ENCODE assay signal across 1 cellular context in the genomic region with DNA sequence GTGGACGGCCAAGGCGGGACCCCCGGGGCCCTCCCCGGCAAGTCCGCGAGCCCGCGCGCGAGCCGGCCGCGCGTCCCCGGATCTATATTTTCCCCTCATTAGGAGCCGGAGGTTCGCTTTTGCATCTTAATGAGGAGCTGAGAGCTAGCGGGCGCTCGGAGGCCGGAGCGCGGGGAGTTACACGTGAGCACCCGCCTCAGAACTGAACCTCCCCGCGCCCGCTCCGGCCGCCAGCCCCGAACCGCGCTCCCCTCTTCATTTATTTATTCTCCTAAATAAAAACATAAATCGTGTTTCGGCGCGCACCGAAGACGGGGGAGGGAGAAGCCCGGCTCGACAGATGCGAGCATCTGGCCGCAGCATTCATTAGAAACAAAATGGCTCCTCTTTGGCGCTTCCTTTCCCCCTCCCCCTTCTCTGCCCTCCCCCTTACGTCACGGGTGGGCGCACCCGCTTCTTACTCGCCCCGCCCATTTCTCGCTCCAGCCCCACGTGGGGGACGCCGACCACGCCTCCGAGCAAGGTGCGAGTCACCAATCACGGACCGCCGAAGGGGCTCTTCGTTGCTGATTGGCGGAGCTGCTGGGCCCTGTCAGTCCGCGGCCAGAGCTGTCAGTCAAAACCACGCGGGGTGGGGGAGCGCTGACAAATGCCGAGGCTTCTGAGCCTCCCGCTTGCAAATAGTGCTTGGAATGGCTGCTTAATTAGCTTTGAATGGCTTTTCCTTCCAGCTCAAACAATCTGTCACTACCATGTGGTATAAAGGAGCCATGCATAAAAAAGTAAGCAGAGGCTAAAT.
A peak's percentile ranks its signal among the peaks of the same experiment; 100 is the strongest.
TF ChIP-seq lines count a peak whose summit lies in the region.

No MANE protein-coding gene starts in this region.

TF ChIP-seq in HepG2, 621 proteins besides CTCF, POLR2A, EP300 and RAD21 (continued from another document and continues in another):
- TF ChIP-seq, protein P1, sequence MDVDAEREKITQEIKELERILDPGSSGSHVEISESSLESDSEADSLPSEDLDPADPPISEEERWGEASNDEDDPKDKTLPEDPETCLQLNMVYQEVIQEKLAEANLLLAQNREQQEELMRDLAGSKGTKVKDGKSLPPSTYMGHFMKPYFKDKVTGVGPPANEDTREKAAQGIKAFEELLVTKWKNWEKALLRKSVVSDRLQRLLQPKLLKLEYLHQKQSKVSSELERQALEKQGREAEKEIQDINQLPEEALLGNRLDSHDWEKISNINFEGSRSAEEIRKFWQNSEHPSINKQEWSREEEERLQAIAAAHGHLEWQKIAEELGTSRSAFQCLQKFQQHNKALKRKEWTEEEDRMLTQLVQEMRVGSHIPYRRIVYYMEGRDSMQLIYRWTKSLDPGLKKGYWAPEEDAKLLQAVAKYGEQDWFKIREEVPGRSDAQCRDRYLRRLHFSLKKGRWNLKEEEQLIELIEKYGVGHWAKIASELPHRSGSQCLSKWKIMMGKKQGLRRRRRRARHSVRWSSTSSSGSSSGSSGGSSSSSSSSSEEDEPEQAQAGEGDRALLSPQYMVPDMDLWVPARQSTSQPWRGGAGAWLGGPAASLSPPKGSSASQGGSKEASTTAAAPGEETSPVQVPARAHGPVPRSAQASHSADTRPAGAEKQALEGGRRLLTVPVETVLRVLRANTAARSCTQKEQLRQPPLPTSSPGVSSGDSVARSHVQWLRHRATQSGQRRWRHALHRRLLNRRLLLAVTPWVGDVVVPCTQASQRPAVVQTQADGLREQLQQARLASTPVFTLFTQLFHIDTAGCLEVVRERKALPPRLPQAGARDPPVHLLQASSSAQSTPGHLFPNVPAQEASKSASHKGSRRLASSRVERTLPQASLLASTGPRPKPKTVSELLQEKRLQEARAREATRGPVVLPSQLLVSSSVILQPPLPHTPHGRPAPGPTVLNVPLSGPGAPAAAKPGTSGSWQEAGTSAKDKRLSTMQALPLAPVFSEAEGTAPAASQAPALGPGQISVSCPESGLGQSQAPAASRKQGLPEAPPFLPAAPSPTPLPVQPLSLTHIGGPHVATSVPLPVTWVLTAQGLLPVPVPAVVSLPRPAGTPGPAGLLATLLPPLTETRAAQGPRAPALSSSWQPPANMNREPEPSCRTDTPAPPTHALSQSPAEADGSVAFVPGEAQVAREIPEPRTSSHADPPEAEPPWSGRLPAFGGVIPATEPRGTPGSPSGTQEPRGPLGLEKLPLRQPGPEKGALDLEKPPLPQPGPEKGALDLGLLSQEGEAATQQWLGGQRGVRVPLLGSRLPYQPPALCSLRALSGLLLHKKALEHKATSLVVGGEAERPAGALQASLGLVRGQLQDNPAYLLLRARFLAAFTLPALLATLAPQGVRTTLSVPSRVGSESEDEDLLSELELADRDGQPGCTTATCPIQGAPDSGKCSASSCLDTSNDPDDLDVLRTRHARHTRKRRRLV (CRISPR knock-in tag; IDR thresholded peaks at IDR 0.05): no peak
- TF ChIP-seq ZFY (CRISPR knock-in tag; IDR thresholded peaks at IDR 0.05) (peak; percentile 47; the same call in 1 of the 2 replicates), LCORL (IDR thresholded peaks at IDR 0.05) (no peak), LCORL (CRISPR knock-in tag; IDR thresholded peaks at IDR 0.05) (peak; percentile 60; the same call in 1 of the 2 replicates), KLF12 (CRISPR knock-in tag; IDR thresholded peaks at IDR 0.05; ENCODE audit: borderline replicate concordance) (no peak), ZNF251 (CRISPR knock-in tag; IDR thresholded peaks at IDR 0.05) (no peak), ZNF878 (CRISPR knock-in tag; IDR thresholded peaks at IDR 0.05) (no peak), ZFYVE20 (CRISPR knock-in tag; IDR thresholded peaks at IDR 0.05; ENCODE audit: borderline replicate concordance, low read depth) (no peak), RFX1 (IDR thresholded peaks at IDR 0.05) (no peak), FOXK1 (CRISPR knock-in tag; IDR thresholded peaks at IDR 0.05; ENCODE audit: borderline replicate concordance, low read depth) (peak; percentile 39; the same call in 1 of the 2 replicates), ZNF138 (CRISPR knock-in tag; IDR thresholded peaks at IDR 0.05; ENCODE audit: low read depth) (no peak), ZBTB42 (CRISPR knock-in tag; IDR thresholded peaks at IDR 0.05) (no peak), CHD4 (IDR thresholded peaks at IDR 0.05; ENCODE audit: borderline replicate concordance, low read length) (no peak), FOXO1 (CRISPR knock-in tag; IDR thresholded peaks at IDR 0.05) (peak; percentile 17; the same call in 1 of the 2 replicates), ATRX (CRISPR knock-in tag; IDR thresholded peaks at IDR 0.05; ENCODE audit: borderline replicate concordance) (no peak), NFKBIZ (CRISPR knock-in tag; IDR thresholded peaks at IDR 0.05) (no peak), MTF2 (CRISPR knock-in tag; IDR thresholded peaks at IDR 0.05; ENCODE audit: borderline replicate concordance) (no peak), ZNF780A (CRISPR knock-in tag; IDR thresholded peaks at IDR 0.05) (no peak), CHCHD3 (CRISPR knock-in tag; IDR thresholded peaks at IDR 0.05) (no peak), PCBP1 (IDR thresholded peaks at IDR 0.05; ENCODE audit: borderline replicate concordance, low read depth, low read length) (peak; percentile 92; the same call in 1 of the 2 replicates), SYNCRIP (IDR thresholded peaks at IDR 0.05; ENCODE audit: insufficient read depth, low read depth, low read length) (no peak), IRX3 (CRISPR knock-in tag; IDR thresholded peaks at IDR 0.05; ENCODE audit: borderline replicate concordance, low read depth) (peak; percentile 63; the same call in 1 of the 2 replicates), ZNF616 (CRISPR knock-in tag; IDR thresholded peaks at IDR 0.05; ENCODE audit: low read depth) (no peak), GATAD1 (CRISPR knock-in tag; IDR thresholded peaks at IDR 0.05) (0 out of 2 replicates have a peak, but pooled peaks have one; percentile 30), ZNF547 (CRISPR knock-in tag; IDR thresholded peaks at IDR 0.05) (no peak), ZSCAN25 (CRISPR knock-in tag; IDR thresholded peaks at IDR 0.05) (peak; percentile 70; the same call in 1 of the 2 replicates), ZNF44 (CRISPR knock-in tag; IDR thresholded peaks at IDR 0.05) (no peak), NCOA2 (CRISPR knock-in tag; IDR thresholded peaks at IDR 0.05) (peak; percentile 61; the same call in 1 of the 2 replicates), U2AF2 (IDR thresholded peaks at IDR 0.05; ENCODE audit: low read depth, low read length) (no peak), ZNF121 (CRISPR knock-in tag; IDR thresholded peaks at IDR 0.05) (no peak), ZNF615 (CRISPR knock-in tag; IDR thresholded peaks at IDR 0.05; ENCODE audit: borderline replicate concordance) (no peak), ZNF234 (CRISPR knock-in tag; conservative IDR thresholded peaks at IDR 0.05) (no peak), ZNF224 (CRISPR knock-in tag; IDR thresholded peaks at IDR 0.05) (no peak), AGO1 (IDR thresholded peaks at IDR 0.05; ENCODE audit: low read depth, low read length, poor library complexity, severe bottlenecking) (no peak), ATF7-NPFF (CRISPR knock-in tag; IDR thresholded peaks at IDR 0.05; ENCODE audit: low read depth) (no peak), ZNF761 (CRISPR knock-in tag; conservative IDR thresholded peaks at IDR 0.05) (no peak)
- TF ChIP-seq, protein P2, sequence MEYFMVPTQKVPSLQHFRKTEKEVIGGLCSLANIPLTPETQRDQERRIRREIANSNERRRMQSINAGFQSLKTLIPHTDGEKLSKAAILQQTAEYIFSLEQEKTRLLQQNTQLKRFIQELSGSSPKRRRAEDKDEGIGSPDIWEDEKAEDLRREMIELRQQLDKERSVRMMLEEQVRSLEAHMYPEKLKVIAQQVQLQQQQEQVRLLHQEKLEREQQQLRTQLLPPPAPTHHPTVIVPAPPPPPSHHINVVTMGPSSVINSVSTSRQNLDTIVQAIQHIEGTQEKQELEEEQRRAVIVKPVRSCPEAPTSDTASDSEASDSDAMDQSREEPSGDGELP (IDR thresholded peaks at IDR 0.05; ENCODE audit: borderline replicate concordance, low read depth): no peak
- TF ChIP-seq, protein P3, sequence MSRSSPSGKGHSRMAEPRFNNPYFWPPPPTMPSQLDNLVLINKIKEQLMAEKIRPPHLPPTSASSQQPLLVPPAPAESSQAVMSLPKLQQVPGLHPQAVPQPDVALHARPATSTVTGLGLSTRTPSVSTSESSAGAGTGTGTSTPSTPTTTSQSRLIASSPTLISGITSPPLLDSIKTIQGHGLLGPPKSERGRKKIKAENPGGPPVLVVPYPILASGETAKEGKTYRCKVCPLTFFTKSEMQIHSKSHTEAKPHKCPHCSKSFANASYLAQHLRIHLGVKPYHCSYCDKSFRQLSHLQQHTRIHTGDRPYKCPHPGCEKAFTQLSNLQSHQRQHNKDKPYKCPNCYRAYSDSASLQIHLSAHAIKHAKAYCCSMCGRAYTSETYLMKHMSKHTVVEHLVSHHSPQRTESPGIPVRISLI (CRISPR knock-in tag; IDR thresholded peaks at IDR 0.05; ENCODE audit: borderline replicate concordance): peak; percentile 46; the same call in 1 of the 2 replicates
- TF ChIP-seq, protein P4, sequence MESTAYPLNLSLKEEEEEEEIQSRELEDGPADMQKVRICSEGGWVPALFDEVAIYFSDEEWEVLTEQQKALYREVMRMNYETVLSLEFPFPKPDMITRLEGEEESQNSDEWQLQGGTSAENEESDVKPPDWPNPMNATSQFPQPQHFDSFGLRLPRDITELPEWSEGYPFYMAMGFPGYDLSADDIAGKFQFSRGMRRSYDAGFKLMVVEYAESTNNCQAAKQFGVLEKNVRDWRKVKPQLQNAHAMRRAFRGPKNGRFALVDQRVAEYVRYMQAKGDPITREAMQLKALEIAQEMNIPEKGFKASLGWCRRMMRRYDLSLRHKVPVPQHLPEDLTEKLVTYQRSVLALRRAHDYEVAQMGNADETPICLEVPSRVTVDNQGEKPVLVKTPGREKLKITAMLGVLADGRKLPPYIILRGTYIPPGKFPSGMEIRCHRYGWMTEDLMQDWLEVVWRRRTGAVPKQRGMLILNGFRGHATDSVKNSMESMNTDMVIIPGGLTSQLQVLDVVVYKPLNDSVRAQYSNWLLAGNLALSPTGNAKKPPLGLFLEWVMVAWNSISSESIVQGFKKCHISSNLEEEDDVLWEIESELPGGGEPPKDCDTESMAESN (CRISPR knock-in tag; conservative IDR thresholded peaks at IDR 0.05): peak; percentile 77
- TF ChIP-seq, protein P5, sequence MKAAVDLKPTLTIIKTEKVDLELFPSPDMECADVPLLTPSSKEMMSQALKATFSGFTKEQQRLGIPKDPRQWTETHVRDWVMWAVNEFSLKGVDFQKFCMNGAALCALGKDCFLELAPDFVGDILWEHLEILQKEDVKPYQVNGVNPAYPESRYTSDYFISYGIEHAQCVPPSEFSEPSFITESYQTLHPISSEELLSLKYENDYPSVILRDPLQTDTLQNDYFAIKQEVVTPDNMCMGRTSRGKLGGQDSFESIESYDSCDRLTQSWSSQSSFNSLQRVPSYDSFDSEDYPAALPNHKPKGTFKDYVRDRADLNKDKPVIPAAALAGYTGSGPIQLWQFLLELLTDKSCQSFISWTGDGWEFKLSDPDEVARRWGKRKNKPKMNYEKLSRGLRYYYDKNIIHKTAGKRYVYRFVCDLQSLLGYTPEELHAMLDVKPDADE (CRISPR knock-in tag; IDR thresholded peaks at IDR 0.05): no peak
- TF ChIP-seq, protein P6, sequence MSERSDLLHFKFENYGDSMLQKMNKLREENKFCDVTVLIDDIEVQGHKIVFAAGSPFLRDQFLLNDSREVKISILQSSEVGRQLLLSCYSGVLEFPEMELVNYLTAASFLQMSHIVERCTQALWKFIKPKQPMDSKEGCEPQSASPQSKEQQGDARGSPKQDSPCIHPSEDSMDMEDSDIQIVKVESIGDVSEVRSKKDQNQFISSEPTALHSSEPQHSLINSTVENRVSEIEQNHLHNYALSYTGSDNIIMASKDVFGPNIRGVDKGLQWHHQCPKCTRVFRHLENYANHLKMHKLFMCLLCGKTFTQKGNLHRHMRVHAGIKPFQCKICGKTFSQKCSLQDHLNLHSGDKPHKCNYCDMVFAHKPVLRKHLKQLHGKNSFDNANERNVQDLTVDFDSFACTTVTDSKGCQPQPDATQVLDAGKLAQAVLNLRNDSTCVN (CRISPR knock-in tag; IDR thresholded peaks at IDR 0.05; ENCODE audit: borderline replicate concordance): no peak; the same call in 1 of the 2 replicates
- TF ChIP-seq, protein P7, sequence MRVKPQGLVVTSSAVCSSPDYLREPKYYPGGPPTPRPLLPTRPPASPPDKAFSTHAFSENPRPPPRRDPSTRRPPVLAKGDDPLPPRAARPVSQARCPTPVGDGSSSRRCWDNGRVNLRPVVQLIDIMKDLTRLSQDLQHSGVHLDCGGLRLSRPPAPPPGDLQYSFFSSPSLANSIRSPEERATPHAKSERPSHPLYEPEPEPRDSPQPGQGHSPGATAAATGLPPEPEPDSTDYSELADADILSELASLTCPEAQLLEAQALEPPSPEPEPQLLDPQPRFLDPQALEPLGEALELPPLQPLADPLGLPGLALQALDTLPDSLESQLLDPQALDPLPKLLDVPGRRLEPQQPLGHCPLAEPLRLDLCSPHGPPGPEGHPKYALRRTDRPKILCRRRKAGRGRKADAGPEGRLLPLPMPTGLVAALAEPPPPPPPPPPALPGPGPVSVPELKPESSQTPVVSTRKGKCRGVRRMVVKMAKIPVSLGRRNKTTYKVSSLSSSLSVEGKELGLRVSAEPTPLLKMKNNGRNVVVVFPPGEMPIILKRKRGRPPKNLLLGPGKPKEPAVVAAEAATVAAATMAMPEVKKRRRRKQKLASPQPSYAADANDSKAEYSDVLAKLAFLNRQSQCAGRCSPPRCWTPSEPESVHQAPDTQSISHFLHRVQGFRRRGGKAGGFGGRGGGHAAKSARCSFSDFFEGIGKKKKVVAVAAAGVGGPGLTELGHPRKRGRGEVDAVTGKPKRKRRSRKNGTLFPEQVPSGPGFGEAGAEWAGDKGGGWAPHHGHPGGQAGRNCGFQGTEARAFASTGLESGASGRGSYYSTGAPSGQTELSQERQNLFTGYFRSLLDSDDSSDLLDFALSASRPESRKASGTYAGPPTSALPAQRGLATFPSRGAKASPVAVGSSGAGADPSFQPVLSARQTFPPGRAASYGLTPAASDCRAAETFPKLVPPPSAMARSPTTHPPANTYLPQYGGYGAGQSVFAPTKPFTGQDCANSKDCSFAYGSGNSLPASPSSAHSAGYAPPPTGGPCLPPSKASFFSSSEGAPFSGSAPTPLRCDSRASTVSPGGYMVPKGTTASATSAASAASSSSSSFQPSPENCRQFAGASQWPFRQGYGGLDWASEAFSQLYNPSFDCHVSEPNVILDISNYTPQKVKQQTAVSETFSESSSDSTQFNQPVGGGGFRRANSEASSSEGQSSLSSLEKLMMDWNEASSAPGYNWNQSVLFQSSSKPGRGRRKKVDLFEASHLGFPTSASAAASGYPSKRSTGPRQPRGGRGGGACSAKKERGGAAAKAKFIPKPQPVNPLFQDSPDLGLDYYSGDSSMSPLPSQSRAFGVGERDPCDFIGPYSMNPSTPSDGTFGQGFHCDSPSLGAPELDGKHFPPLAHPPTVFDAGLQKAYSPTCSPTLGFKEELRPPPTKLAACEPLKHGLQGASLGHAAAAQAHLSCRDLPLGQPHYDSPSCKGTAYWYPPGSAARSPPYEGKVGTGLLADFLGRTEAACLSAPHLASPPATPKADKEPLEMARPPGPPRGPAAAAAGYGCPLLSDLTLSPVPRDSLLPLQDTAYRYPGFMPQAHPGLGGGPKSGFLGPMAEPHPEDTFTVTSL (CRISPR knock-in tag; IDR thresholded peaks at IDR 0.05; ENCODE audit: borderline replicate concordance): peak; percentile 62; the same call in 1 of the 2 replicates
- TF ChIP-seq, protein P8, sequence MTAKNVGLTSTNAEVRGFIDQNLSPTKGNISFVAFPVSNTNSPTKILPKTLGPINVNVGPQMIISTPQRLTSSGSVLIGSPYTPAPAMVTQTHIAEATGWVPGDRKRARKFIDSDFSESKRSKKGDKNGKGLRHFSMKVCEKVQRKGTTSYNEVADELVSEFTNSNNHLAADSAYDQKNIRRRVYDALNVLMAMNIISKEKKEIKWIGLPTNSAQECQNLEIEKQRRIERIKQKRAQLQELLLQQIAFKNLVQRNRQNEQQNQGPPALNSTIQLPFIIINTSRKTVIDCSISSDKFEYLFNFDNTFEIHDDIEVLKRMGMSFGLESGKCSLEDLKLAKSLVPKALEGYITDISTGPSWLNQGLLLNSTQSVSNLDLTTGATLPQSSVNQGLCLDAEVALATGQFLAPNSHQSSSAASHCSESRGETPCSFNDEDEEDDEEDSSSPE (CRISPR knock-in tag; IDR thresholded peaks at IDR 0.05): peak; percentile 54; the same call in 1 of the 2 replicates
